In genomic region chr15:76310470-76311070, GRCh38 we compare ENCODE assay signal across 8 cellular contexts. TPM values are rescaled to one million over a fixed set of nuclear protein-coding genes. Genes with fewer than 3 reads are reported as not detected.
DNase-seq lines count a peak whose midpoint lies in the region; ATAC-seq and TF ChIP-seq lines count a peak whose summit lies in the region.
"Had no signal": no experiment of that assay in that cellular context is flagged by ENCODE, and none has a peak within 500 bp of the region (broad histone marks: within the 10 kb centered on the region; RNA-seq: fewer than 3 reads in every experiment).

No MANE protein-coding gene starts in this region.

- H4K8ac ChIP-seq in mesenchymal stem cell (ENCODE audit: low read length): peak overlapping the region; percentile 21

- H3K36me3 Mint-ChIP-seq in dendritic cell treated with granulocyte-macrophage colony-stimulating factor and Interleukin-4, amounts not matched to agents 40 ng/mL and 50 ng/mL, for 4 days (ENCODE audit: low read depth): peaks cover 12% of the 10 kb centered on the region

- H3K18ac ChIP-seq in mesenchymal stem cell (ENCODE audit: low read depth in 1 of 2, low read length in 2 of 2): peak overlapping the region; percentile 77 to 96

- peak overlapping the region; percentile 11 to 88 for H2BK12ac ChIP-seq in mesenchymal stem cell (ENCODE audit: low read length in 2 of 2)

- H3K27me3 Mint-ChIP-seq in dendritic cell treated with granulocyte-macrophage colony-stimulating factor and Interleukin-4, amounts not matched to agents 40 ng/mL and 50 ng/mL, for 4 days: peaks cover 13% of the 10 kb centered on the region

- 1% methylated on average over 16 of the region's 16 CpGs for WGBS in mesenchymal stem cell
- WGBS in urinary bladder: under 1% methylated on average over 16 of the region's 16 CpGs

- H3K79me1 ChIP-seq in mesenchymal stem cell (replicated peaks; ENCODE audit: low read length, poor library complexity, severe bottlenecking): peaks cover 5% of the 10 kb centered on the region

- H3K9me3 Mint-ChIP-seq in dendritic cell treated with granulocyte-macrophage colony-stimulating factor and Interleukin-4, amounts not matched to agents 40 ng/mL and 50 ng/mL, for 4 days: no peaks in the 10 kb centered on the region

- peak overlapping the region; percentile 77 for H2BK120ac ChIP-seq in mesenchymal stem cell (ENCODE audit: low read depth, low read length)

- peak; percentile 5 for ATAC-seq in HG02623 (IDR thresholded peaks at IDR 0.05; ENCODE audit: unreplicated experiment)

- intact Hi-C loops in dendritic cell treated with granulocyte-macrophage colony-stimulating factor and Interleukin-4, amounts not matched to agents 40 ng/mL and 50 ng/mL, for 4 days (cut with micrococcal nuclease): loop anchor here (5.0 kb wide), 1 partner anchor 37 kb away; no protein-coding TSS in a partner anchor

- H3K27ac ChIP-seq in Peyer's patch: peak overlapping the region; percentile 79 to 84 (median 82)
- H3K27ac ChIP-seq in mesenchymal stem cell (ENCODE audit: low read length, poor library complexity, severe bottlenecking): peak overlapping the region; percentile 64
- peak overlapping the region; percentile 71 for H3K27ac ChIP-seq in urinary bladder (ENCODE audit: low read depth)

- H3K27me3 ChIP-seq in Peyer's patch (no peaks in the 10 kb centered on the region), mesenchymal stem cell (ENCODE audit: control insufficient read depth in 1 of 2, insufficient read depth in 1 of 2, low read length in 2 of 2) (no peaks in the 10 kb centered on the region)

- peak overlapping the region in 1 of 2 experiments; percentile 92 for H3K14ac ChIP-seq in mesenchymal stem cell (ENCODE audit: low read length in 2 of 2)

- peak overlapping the region; percentile 86 for H3K4me2 ChIP-seq in mesenchymal stem cell (ENCODE audit: low read length, poor library complexity, severe bottlenecking)

- peak overlapping the region; percentile 78 for H3K4me3 Mint-ChIP-seq in dendritic cell treated with granulocyte-macrophage colony-stimulating factor and Interleukin-4, amounts not matched to agents 40 ng/mL and 50 ng/mL, for 4 days

- peaks cover 30% of the 10 kb centered on the region for H3K4me1 Mint-ChIP-seq in dendritic cell treated with granulocyte-macrophage colony-stimulating factor and Interleukin-4, amounts not matched to agents 40 ng/mL and 50 ng/mL, for 4 days (ENCODE audit: low read depth)

- peak overlapping the region; percentile 96 for H2AFZ ChIP-seq in mesenchymal stem cell (ENCODE audit: low read depth, low read length)

- H2BK5ac ChIP-seq in mesenchymal stem cell (ENCODE audit: low read depth, low read length, poor library complexity, severe bottlenecking): no peak overlapping the region

- peak overlapping the region; percentile 82 for H4K91ac ChIP-seq in mesenchymal stem cell (ENCODE audit: low read length)

- no peak overlapping the region for H2AK5ac ChIP-seq in mesenchymal stem cell (ENCODE audit: low read length, severe bottlenecking)

- no peak overlapping the region for H2BK15ac ChIP-seq in mesenchymal stem cell (ENCODE audit: low read depth, poor library complexity, severe bottlenecking)

- TF ChIP-seq CTCF in GM12865 (IDR thresholded peaks at IDR 0.05; ENCODE audit: insufficient read depth, low read depth, low read length, missing control alignments): no peak
- TF ChIP-seq CTCF in Peyer's patch (IDR thresholded peaks at IDR 0.05): no peak

- H3K27ac Mint-ChIP-seq in dendritic cell treated with granulocyte-macrophage colony-stimulating factor and Interleukin-4, amounts not matched to agents 40 ng/mL and 50 ng/mL, for 4 days: peak overlapping the region; percentile 86

- peak overlapping the region; percentile 99 for H3K9ac ChIP-seq in mesenchymal stem cell (ENCODE audit: low read length)

- H3K9me3 ChIP-seq in Peyer's patch (no peaks in the 10 kb centered on the region), mesenchymal stem cell (ENCODE audit: control insufficient read depth, low read length) (no peaks in the 10 kb centered on the region)

- peak overlapping the region; percentile 66 to 96 for H3K4ac ChIP-seq in mesenchymal stem cell (ENCODE audit: low read depth in 1 of 2, low read length in 2 of 2)

- peak overlapping the region; percentile 73 for H3K4me3 ChIP-seq in GM12865 (ENCODE audit: low read depth, low read length)
- peak overlapping the region; percentile 62 to 74 (median 66) for H3K4me3 ChIP-seq in Peyer's patch
- peak overlapping the region; percentile 76 to 97 for H3K4me3 ChIP-seq in mesenchymal stem cell (ENCODE audit: insufficient read depth in 1 of 2, low read depth in 1 of 2, low read length in 2 of 2)
- peak overlapping the region; percentile 76 for H3K4me3 ChIP-seq in urinary bladder (ENCODE audit: low read depth, low read length)

- peaks cover 0 to 7% (median 0%) of the 10 kb centered on the region in 4 donors for H3K4me1 ChIP-seq in Peyer's patch
- peaks cover 11% of the 10 kb centered on the region for H3K4me1 ChIP-seq in mesenchymal stem cell (ENCODE audit: control insufficient read depth, insufficient read depth, low read depth, low read length)
- H3K4me1 ChIP-seq in urinary bladder (ENCODE audit: insufficient read depth): no peaks in the 10 kb centered on the region

- H3K36me3 ChIP-seq in Peyer's patch (no peaks in the 10 kb centered on the region), mesenchymal stem cell (ENCODE audit: control insufficient read depth in 1 of 2, insufficient read depth in 2 of 2, low read depth in 1 of 2, low read length in 2 of 2) (no peaks in the 10 kb centered on the region), urinary bladder (ENCODE audit: insufficient read depth) (no peaks in the 10 kb centered on the region)

- no peak for TF ChIP-seq POLR2A in Peyer's patch (IDR thresholded peaks at IDR 0.05)

- DNase-seq in GM12865 (ENCODE audit: low read depth) (peak; percentile 33), Peyer's patch (no peak), mesenchymal stem cell (peak; percentile 67), LoVo (ENCODE audit: low spot score) (no peak)

- peak overlapping the region in 1 of 2 experiments; percentile 66 for H3K23ac ChIP-seq in mesenchymal stem cell (ENCODE audit: low read length in 2 of 2)

RNA-seq across cellular contexts. Expression of gene ETFA, which starts 0.7 kb away (rescaled TPM):
- total RNA-seq in Peyer's patch (100 to 1,000 TPM; 110 to 175 (median 163) TPM), urinary bladder (117 TPM)
- 77.6 TPM for polyA plus RNA-seq in mesenchymal stem cell (2013, experiment 1 of 2)
- 79.1 TPM for polyA plus RNA-seq in mesenchymal stem cell (2013, experiment 2 of 2)
- polyA plus RNA-seq in urinary bladder: 99.8 TPM

RNA-seq across cellular contexts. Expression of gene ISL2, which starts 26.0 kb away (rescaled TPM):
- total RNA-seq in Peyer's patch: 10 to 100 TPM in 1 of 4 donors, under 1 TPM in 1, not detected in 2; 0.67 to 11.6 TPM
- 0.30 TPM for polyA plus RNA-seq in mesenchymal stem cell (2013, experiment 1 of 2)
- polyA plus RNA-seq in mesenchymal stem cell (2013, experiment 2 of 2): 0.26 TPM
- 1.5 TPM for total RNA-seq in urinary bladder
- polyA plus RNA-seq in urinary bladder: not detected
- total RNA-seq: temporal lobe had no signal

Comparison
In these comparisons a context has a peak if more than half of its experiments do, and no peak if none do; other contexts are left out.
1. DNase-seq: peak in GM12865 (single experiment) and mesenchymal stem cell (single experiment); none in Peyer's patch (0 of 3) and LoVo (single experiment).
2. Peak in every context shown above with its lines, with median percentiles within 50 percentile points of each other: H3K4me3 ChIP-seq and H3K27ac ChIP-seq.